In the genomic region with DNA sequence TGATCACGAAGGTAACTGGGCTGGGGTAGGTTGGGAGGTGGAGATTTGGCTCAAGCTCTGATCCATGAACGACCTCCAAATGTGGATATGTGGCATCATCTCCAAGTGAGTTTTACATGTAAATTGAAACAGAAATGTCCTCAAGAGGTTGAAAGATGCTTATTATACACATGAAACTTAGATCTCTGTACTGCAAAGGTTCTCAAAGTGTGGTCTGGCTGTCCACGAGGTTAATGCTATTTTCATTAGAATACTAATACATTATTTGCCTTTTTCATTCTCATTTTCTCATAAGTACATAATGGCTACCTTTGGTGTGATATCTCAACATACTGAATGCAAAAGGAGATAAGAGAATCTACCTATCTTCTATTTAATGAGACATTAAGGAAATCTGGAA, we compare ENCODE assay signal across 24 cellular contexts.
"Had no signal": no experiment of that assay in that cellular context is flagged by ENCODE, and none has a peak within 500 bp of the region (broad histone marks: within the 10 kb centered on the region; RNA-seq: fewer than 3 reads in every experiment).

No MANE protein-coding gene starts in this region.

- H3K4me3 ChIP-seq: ascending aorta, body of pancreas, MG63 had no signal

- DNase-seq: activated B cell treated with CpG ODN at 0.5 μM for 24 hours; activated CD4-positive, alpha-beta T cell treated with anti-CD3 and anti-CD28 coated beads for 1 hour; activated CD4-positive, alpha-beta T cell treated with anti-CD3 and anti-CD28 coated beads, Interleukin-2, amount 10 ng/mL, durations not matched to agents 24 days and 14 days; activated CD4-positive, alpha-beta T cell treated with anti-CD3 and anti-CD28 coated beads, Interleukin-2, amount 50 U/mL, for 48 hours; activated CD8-positive, alpha-beta memory T cell treated with anti-CD3 and anti-CD28 coated beads, Interleukin-2, amount 10 ng/mL, durations not matched to agents 7 days and 5 days; activated effector memory CD4-positive, alpha-beta T cell treated with anti-CD3 and anti-CD28 coated beads, Interleukin-2, amount 50 U/mL, for 16 hours; activated naive CD4-positive, alpha-beta T cell treated with Interleukin-2 at 50 U/mL for 16 hours; activated naive CD8-positive, alpha-beta T cell treated with anti-CD3 and anti-CD28 coated beads, Interleukin-2, amount 50 U/mL, for 24 hours; activated T-cell treated with anti-CD3 and anti-CD28 coated beads, Interleukin-2, amount 50 U/mL, for 24 hours; amniotic stem cell; body of pancreas; central memory CD4-positive, alpha-beta T cell; MG63; NCI-H1105; NCI-H1436 treated with DMSO at 0.1 percent for 48 hours; NCI-H187; NCI-H2081; NCI-H446; NCI-H524; SIG-M5; T-helper 17 cell; T1000 had no signal

- ATAC-seq: activated CD8-positive, alpha-beta memory T cell treated with anti-CD3 and anti-CD28 coated beads, Interleukin-2, amount 10 ng/mL, durations not matched to agents 7 days and 5 days; activated naive CD4-positive, alpha-beta T cell treated with anti-CD3 and anti-CD28 coated beads, Interleukin-2, amount 50 U/mL, for 72 hours; activated naive CD8-positive, alpha-beta T cell treated with anti-CD3 and anti-CD28 coated beads, Interleukin-2, amount 50 U/mL, for 24 hours; body of pancreas; T-helper 17 cell had no signal
